ENCODE assay signal across 1 cellular context in the genomic region with DNA sequence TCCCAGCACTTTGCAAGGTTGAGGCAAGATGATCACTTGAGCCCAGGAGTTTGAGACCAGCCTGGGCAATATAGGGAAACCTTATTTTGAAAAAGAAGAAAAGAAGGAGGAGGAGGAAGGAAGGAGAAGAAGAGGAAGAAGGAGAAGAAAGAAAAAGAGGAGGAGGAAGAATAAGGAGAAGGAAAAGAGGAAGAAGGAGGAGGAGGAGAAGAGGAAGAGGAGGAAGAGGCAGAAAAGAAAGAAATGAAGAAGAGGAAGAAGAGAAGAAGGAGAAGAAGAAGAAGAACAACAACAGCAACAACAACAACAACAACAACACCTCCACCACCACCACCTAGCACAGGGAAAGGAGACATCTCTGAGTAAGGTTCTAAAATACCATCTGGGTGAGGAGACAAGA.
TF ChIP-seq lines count a peak whose summit lies in the region.

No MANE protein-coding gene starts in this region.

TF ChIP-seq in HEK293, 187 proteins besides CTCF, POLR2A, EP300 and RAD21 (continued from another document):
- no peak for TF ChIP-seq ZNF670 (tag by site-specific recombination; IDR thresholded peaks at IDR 0.05; ENCODE audit: low read depth)
- TF ChIP-seq ZNF354C (tag by site-specific recombination; IDR thresholded peaks at IDR 0.05; ENCODE audit: borderline replicate concordance, low read depth), result no peak
- TF ChIP-seq, protein P1, sequence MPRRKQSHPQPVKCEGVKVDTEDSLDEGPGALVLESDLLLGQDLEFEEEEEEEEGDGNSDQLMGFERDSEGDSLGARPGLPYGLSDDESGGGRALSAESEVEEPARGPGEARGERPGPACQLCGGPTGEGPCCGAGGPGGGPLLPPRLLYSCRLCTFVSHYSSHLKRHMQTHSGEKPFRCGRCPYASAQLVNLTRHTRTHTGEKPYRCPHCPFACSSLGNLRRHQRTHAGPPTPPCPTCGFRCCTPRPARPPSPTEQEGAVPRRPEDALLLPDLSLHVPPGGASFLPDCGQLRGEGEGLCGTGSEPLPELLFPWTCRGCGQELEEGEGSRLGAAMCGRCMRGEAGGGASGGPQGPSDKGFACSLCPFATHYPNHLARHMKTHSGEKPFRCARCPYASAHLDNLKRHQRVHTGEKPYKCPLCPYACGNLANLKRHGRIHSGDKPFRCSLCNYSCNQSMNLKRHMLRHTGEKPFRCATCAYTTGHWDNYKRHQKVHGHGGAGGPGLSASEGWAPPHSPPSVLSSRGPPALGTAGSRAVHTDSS (tag by site-specific recombination; IDR thresholded peaks at IDR 0.05), result peak; percentile 82
